ENCODE assay signal across 10 cellular contexts in genomic region chr16:69823831-69824563, GRCh38.
A peak's percentile ranks its signal among the peaks of the same experiment; 100 is the strongest.
DNase-seq lines count a peak whose midpoint lies in the region; ATAC-seq and TF ChIP-seq lines count a peak whose summit lies in the region.
"Had no signal": no experiment of that assay in that cellular context is flagged by ENCODE, and none has a peak within 500 bp of the region (broad histone marks: within the 10 kb centered on the region; RNA-seq: fewer than 3 reads in every experiment).

No MANE protein-coding gene starts in this region.

- no peaks in the 10 kb centered on the region for H3K27me3 Mint-ChIP-seq in T-helper 1 cell treated with Interleukin-12 subunit alpha and Interleukin-12 subunit beta and Interleukin-4 antibody, amounts not matched to agents 30 μg/mL and 1 μg/mL, for 36 hours (ENCODE audit: low read depth)
- H3K27me3 Mint-ChIP-seq in glutamatergic neuron (ENCODE audit: unreplicated experiment): peaks cover 7% of the 10 kb centered on the region

- TF ChIP-seq CTCF in glutamatergic neuron (IDR thresholded peaks at IDR 0.05; ENCODE audit: partially characterized antibody, unreplicated experiment): no peak

- H3K27ac ChIP-seq in substantia nigra (ENCODE audit: low read depth, low read length, poor library complexity, severe bottlenecking): peak overlapping the region; percentile 58
- H3K27ac ChIP-seq: 22Rv1 had no signal

- no peak overlapping the region for H3K4me3 Mint-ChIP-seq in T-helper 1 cell treated with Interleukin-12 subunit alpha and Interleukin-12 subunit beta and Interleukin-4 antibody, amounts not matched to agents 30 μg/mL and 1 μg/mL, for 36 hours
- H3K4me3 Mint-ChIP-seq in glutamatergic neuron (ENCODE audit: unreplicated experiment): no peak overlapping the region

- peaks cover 3% of the 10 kb centered on the region for H3K4me1 Mint-ChIP-seq in T-helper 1 cell treated with Interleukin-12 subunit alpha and Interleukin-12 subunit beta and Interleukin-4 antibody, amounts not matched to agents 30 μg/mL and 1 μg/mL, for 36 hours (ENCODE audit: low read depth)
- peaks cover 33% of the 10 kb centered on the region for H3K4me1 Mint-ChIP-seq in glutamatergic neuron (ENCODE audit: low read depth, unreplicated experiment)

- no peaks in the 10 kb centered on the region for H3K9me3 Mint-ChIP-seq in T-helper 1 cell treated with Interleukin-12 subunit alpha and Interleukin-12 subunit beta and Interleukin-4 antibody, amounts not matched to agents 30 μg/mL and 1 μg/mL, for 36 hours
- H3K9me3 Mint-ChIP-seq in glutamatergic neuron (ENCODE audit: unreplicated experiment): peaks cover 7% of the 10 kb centered on the region

- no peak for DNase-seq in T-helper 1 cell
- peak; percentile 58 for DNase-seq in glutamatergic neuron
- no peak for DNase-seq in substantia nigra (lab: John Stamatoyannopoulos, UW)
- no peak for DNase-seq in ecto neural progenitor cell (ENCODE audit: low spot score)
- DNase-seq in activated gamma-delta T cell treated with Interleukin-2 at 50 U/mL for 16 hours: no peak
- DNase-seq in COLO668 (lab: John Stamatoyannopoulos, UW; ENCODE audit: unreplicated experiment): no peak
- DNase-seq: Karpas-422 had no signal

- H3K27ac Mint-ChIP-seq in T-helper 1 cell treated with Interleukin-12 subunit alpha and Interleukin-12 subunit beta and Interleukin-4 antibody, amounts not matched to agents 30 μg/mL and 1 μg/mL, for 36 hours: peak overlapping the region; percentile 31
- H3K27ac Mint-ChIP-seq in glutamatergic neuron (ENCODE audit: unreplicated experiment): peak overlapping the region; percentile 52

- peak; percentile 86 for ATAC-seq in HG03135 (IDR thresholded peaks at IDR 0.05; ENCODE audit: unreplicated experiment)

- H3K36me3 Mint-ChIP-seq in T-helper 1 cell treated with Interleukin-12 subunit alpha and Interleukin-12 subunit beta and Interleukin-4 antibody, amounts not matched to agents 30 μg/mL and 1 μg/mL, for 36 hours (ENCODE audit: low read depth): peaks cover 13% of the 10 kb centered on the region
- peaks cover 4% of the 10 kb centered on the region for H3K36me3 Mint-ChIP-seq in glutamatergic neuron (ENCODE audit: unreplicated experiment)
